2 cellular contexts compared by ENCODE assay signal in the genomic region with DNA sequence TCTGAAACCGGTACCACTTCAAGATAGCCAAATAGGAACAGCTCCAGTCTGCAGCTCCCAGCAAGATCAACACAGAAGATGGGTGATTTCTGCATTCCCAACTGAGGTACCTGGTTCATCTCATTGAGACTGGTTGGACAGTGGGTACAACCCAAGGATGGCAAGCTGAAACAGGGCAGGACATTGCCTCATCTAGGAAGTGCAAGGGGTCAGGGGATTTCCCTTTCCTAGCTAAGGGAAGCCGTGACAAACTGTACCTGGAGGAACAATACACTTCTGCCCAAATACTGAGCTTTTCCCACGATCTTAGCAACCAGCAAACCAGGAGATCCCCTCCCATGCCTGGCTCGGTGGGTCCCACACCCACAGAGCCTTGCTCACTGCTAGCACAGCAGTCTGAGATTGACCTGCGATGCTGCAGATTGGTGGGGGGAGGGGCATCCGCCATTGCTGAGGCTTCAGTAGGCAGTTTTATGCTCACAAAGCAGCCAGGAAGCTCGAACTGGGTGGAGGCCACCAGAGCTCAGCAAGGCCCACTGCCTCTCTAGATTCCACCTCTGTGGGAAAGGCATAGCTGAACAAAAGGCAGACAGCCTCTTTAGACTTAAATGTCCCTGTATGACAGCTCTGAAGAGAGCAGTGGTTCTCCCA.
TF ChIP-seq lines count a peak whose summit lies in the region.

No MANE protein-coding gene starts in this region.

TF ChIP-seq in GM23338, 12 proteins besides CTCF, POLR2A, EP300 and RAD21 (continues in another document):
- TF ChIP-seq EZH2 (IDR thresholded peaks at IDR 0.05; ENCODE audit: low read depth, unreplicated experiment), result no peak
- TF ChIP-seq EZH2phosphoT487 (IDR thresholded peaks at IDR 0.05; ENCODE audit: unreplicated experiment), result no peak
- TF ChIP-seq, protein P1, sequence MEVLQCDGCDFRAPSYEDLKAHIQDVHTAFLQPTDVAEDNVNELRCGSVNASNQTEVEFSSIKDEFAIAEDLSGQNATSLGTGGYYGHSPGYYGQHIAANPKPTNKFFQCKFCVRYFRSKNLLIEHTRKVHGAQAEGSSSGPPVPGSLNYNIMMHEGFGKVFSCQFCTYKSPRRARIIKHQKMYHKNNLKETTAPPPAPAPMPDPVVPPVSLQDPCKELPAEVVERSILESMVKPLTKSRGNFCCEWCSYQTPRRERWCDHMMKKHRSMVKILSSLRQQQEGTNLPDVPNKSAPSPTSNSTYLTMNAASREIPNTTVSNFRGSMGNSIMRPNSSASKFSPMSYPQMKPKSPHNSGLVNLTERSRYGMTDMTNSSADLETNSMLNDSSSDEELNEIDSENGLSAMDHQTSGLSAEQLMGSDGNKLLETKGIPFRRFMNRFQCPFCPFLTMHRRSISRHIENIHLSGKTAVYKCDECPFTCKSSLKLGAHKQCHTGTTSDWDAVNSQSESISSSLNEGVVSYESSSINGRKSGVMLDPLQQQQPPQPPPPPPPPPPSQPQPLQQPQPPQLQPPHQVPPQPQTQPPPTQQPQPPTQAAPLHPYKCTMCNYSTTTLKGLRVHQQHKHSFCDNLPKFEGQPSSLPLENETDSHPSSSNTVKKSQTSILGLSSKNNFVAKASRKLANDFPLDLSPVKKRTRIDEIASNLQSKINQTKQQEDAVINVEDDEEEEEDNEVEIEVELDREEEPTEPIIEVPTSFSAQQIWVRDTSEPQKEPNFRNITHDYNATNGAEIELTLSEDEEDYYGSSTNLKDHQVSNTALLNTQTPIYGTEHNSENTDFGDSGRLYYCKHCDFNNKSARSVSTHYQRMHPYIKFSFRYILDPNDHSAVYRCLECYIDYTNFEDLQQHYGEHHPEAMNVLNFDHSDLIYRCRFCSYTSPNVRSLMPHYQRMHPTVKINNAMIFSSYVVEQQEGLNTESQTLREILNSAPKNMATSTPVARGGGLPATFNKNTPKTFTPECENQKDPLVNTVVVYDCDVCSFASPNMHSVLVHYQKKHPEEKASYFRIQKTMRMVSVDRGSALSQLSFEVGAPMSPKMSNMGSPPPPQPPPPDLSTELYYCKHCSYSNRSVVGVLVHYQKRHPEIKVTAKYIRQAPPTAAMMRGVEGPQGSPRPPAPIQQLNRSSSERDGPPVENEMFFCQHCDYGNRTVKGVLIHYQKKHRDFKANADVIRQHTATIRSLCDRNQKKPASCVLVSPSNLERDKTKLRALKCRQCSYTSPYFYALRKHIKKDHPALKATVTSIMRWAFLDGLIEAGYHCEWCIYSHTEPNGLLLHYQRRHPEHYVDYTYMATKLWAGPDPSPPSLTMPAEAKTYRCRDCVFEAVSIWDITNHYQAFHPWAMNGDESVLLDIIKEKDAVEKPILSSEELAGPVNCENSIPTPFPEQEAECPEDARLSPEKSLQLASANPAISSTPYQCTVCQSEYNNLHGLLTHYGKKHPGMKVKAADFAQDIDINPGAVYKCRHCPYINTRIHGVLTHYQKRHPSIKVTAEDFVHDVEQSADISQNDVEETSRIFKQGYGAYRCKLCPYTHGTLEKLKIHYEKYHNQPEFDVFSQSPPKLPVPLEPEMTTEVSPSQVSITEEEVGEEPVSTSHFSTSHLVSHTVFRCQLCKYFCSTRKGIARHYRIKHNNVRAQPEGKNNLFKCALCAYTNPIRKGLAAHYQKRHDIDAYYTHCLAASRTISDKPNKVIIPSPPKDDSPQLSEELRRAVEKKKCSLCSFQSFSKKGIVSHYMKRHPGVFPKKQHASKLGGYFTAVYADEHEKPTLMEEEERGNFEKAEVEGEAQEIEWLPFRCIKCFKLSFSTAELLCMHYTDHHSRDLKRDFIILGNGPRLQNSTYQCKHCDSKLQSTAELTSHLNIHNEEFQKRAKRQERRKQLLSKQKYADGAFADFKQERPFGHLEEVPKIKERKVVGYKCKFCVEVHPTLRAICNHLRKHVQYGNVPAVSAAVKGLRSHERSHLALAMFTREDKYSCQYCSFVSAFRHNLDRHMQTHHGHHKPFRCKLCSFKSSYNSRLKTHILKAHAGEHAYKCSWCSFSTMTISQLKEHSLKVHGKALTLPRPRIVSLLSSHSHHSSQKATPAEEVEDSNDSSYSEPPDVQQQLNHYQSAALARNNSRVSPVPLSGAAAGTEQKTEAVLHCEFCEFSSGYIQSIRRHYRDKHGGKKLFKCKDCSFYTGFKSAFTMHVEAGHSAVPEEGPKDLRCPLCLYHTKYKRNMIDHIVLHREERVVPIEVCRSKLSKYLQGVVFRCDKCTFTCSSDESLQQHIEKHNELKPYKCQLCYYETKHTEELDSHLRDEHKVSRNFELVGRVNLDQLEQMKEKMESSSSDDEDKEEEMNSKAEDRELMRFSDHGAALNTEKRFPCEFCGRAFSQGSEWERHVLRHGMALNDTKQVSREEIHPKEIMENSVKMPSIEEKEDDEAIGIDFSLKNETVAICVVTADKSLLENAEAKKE (CRISPR knock-in tag; IDR thresholded peaks at IDR 0.05), result no peak
- no peak for TF ChIP-seq NANOG (IDR thresholded peaks at IDR 0.05; ENCODE audit: borderline replicate concordance)
- no peak for TF ChIP-seq ZNF114 (CRISPR knock-in tag; IDR thresholded peaks at IDR 0.05)
- no peak for TF ChIP-seq ZNF331 (CRISPR knock-in tag; IDR thresholded peaks at IDR 0.05; ENCODE audit: low read depth)
- no peak for TF ChIP-seq CREB1 (CRISPR knock-in tag; IDR thresholded peaks at IDR 0.05; ENCODE audit: low read depth)
- no peak for TF ChIP-seq POLR2AphosphoS5 (IDR thresholded peaks at IDR 0.05; ENCODE audit: low read depth)
- TF ChIP-seq JUNB (IDR thresholded peaks at IDR 0.05; ENCODE audit: unreplicated experiment), result no peak
- TF ChIP-seq STAT1 (IDR thresholded peaks at IDR 0.05; ENCODE audit: unreplicated experiment), result no peak
- TF ChIP-seq, protein P2, sequence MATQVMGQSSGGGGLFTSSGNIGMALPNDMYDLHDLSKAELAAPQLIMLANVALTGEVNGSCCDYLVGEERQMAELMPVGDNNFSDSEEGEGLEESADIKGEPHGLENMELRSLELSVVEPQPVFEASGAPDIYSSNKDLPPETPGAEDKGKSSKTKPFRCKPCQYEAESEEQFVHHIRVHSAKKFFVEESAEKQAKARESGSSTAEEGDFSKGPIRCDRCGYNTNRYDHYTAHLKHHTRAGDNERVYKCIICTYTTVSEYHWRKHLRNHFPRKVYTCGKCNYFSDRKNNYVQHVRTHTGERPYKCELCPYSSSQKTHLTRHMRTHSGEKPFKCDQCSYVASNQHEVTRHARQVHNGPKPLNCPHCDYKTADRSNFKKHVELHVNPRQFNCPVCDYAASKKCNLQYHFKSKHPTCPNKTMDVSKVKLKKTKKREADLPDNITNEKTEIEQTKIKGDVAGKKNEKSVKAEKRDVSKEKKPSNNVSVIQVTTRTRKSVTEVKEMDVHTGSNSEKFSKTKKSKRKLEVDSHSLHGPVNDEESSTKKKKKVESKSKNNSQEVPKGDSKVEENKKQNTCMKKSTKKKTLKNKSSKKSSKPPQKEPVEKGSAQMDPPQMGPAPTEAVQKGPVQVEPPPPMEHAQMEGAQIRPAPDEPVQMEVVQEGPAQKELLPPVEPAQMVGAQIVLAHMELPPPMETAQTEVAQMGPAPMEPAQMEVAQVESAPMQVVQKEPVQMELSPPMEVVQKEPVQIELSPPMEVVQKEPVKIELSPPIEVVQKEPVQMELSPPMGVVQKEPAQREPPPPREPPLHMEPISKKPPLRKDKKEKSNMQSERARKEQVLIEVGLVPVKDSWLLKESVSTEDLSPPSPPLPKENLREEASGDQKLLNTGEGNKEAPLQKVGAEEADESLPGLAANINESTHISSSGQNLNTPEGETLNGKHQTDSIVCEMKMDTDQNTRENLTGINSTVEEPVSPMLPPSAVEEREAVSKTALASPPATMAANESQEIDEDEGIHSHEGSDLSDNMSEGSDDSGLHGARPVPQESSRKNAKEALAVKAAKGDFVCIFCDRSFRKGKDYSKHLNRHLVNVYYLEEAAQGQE (IDR thresholded peaks at IDR 0.05; ENCODE audit: unreplicated experiment), result no peak

TF ChIP-seq in H1, 55 proteins besides CTCF, POLR2A, EP300 and RAD21:
- TF ChIP-seq YY1 (IDR thresholded peaks at IDR 0.05; ENCODE audit: low read depth, low read length), result peak; percentile 54; the same call in 1 of the 2 replicates
- TF ChIP-seq SIN3A (conservative IDR thresholded peaks at IDR 0.05 in 1 of 2, IDR thresholded peaks at IDR 0.05 in 1 of 2; ENCODE audit: low read depth in 1 of 2, low read length in 2 of 2), result no peak
